In genomic region chr7:150801946-150802771, GRCh38 we compare ENCODE assay signal across 9 cellular contexts. TPM values are rescaled to one million over a fixed set of nuclear protein-coding genes. Genes with fewer than 3 reads are reported as not detected.
A peak's percentile ranks its signal among the peaks of the same experiment; 100 is the strongest.
DNase-seq lines count a peak whose midpoint lies in the region; ATAC-seq, FAIRE-seq and TF ChIP-seq lines count a peak whose summit lies in the region.
"Had no signal": no experiment of that assay in that cellular context is flagged by ENCODE, and none has a peak within 500 bp of the region (broad histone marks: within the 10 kb centered on the region; RNA-seq: fewer than 3 reads in every experiment).

No MANE protein-coding gene starts in this region.

- H3K27ac Mint-ChIP-seq in central memory CD8-positive, alpha-beta T cell (ENCODE audit: low read depth) = no peak overlapping the region
- peak overlapping the region in 3 of 9 donors; percentile 29 to 41 (median 36) for H3K27ac Mint-ChIP-seq in naive thymus-derived CD4-positive, alpha-beta T cell

- H3K4me2 ChIP-seq in HepG2 (ENCODE audit: low read depth, low read length) = no peak overlapping the region

- H3K4me1 ChIP-seq in liver (ENCODE audit: control insufficient read depth in 4 of 4, insufficient read depth in 4 of 4, low read length in 3 of 4) = peaks cover 2 to 31% (median 16%) of the 10 kb centered on the region in 4 donors
- no peaks in the 10 kb centered on the region for H3K4me1 ChIP-seq in HepG2 (ENCODE audit: insufficient read depth, low read length)
- H3K4me1 ChIP-seq in naive thymus-derived CD4-positive, alpha-beta T cell (ENCODE audit: control insufficient read depth in 2 of 2, insufficient read depth in 2 of 2, low read length in 2 of 2) = peaks cover 0 to 15% of the 10 kb centered on the region in 2 donors
- H3K4me1 ChIP-seq in vagina = peaks cover 15% of the 10 kb centered on the region

- peaks cover 0 to 3% (median 2%) of the 10 kb centered on the region in 4 donors for H3K9me3 ChIP-seq in liver (ENCODE audit: control insufficient read depth in 4 of 4, low read length in 3 of 4)
- peaks cover 15% of the 10 kb centered on the region; the same call in 1 of the 2 replicates for H3K9me3 ChIP-seq in HepG2 (ENCODE audit: low read length)
- peaks cover 0 to 11% (median 10%) of the 10 kb centered on the region in 3 experiments for H3K9me3 ChIP-seq in naive thymus-derived CD4-positive, alpha-beta T cell (ENCODE audit: control insufficient read depth in 2 of 3, low read length in 3 of 3)
- peaks cover 4% of the 10 kb centered on the region for H3K9me3 ChIP-seq in vagina

- peaks cover 3% of the 10 kb centered on the region for H3K36me3 Mint-ChIP-seq in central memory CD8-positive, alpha-beta T cell (ENCODE audit: insufficient read depth)
- peaks cover 0 to 5% (median 0%) of the 10 kb centered on the region in 5 donors for H3K36me3 Mint-ChIP-seq in naive thymus-derived CD4-positive, alpha-beta T cell

- FAIRE-seq in HepG2 (lab: Jason Lieb, UNC) = no peak

- TF ChIP-seq POLR2A in HepG2 (IDR thresholded peaks at IDR 0.05; ENCODE audit: insufficient read depth in 1 of 2, low read depth in 2 of 2, low read length in 2 of 2) (no peak), vagina (IDR thresholded peaks at IDR 0.05) (no peak)

- POLR2A ChIA-PET in HepG2 (lab: Yijun Ruan, JAX) = no interaction called here
- POLR2A ChIA-PET in naive thymus-derived CD4-positive, alpha-beta T cell (lab: Charles Lee) = no interaction called here

- TF ChIP-seq CTCF in liver (IDR thresholded peaks at IDR 0.05; ENCODE audit: low read depth, low read length, missing input control) (no peak), HepG2 (CRISPR knock-in tag; IDR thresholded peaks at IDR 0.05) (no peak), vagina (IDR thresholded peaks at IDR 0.05) (no peak)

- H2AFZ ChIP-seq in HepG2 (ENCODE audit: low read length) = no peak overlapping the region

- H3K9ac ChIP-seq in liver (ENCODE audit: low read depth in 1 of 2, low read length in 2 of 2) = peak overlapping the region; percentile 87 to 88
- no peak overlapping the region for H3K9ac ChIP-seq in HepG2 (ENCODE audit: insufficient read depth, low read depth, low read length)

- intact Hi-C loops in HepG2 (cut with micrococcal nuclease; ENCODE audit: unreplicated experiment) (no loop called here), vagina (cut with DNase I) (no loop called here)
- intact Hi-C loops in naive thymus-derived CD4-positive, alpha-beta T cell (cut with micrococcal nuclease) = no loop called here

- peak overlapping the region; percentile 95 to 97 for H3K27ac ChIP-seq in liver (ENCODE audit: low read depth in 1 of 2, low read length in 2 of 2)
- no peak overlapping the region for H3K27ac ChIP-seq in HepG2 (ENCODE audit: extremely low read length, insufficient read depth, low read length)
- H3K27ac ChIP-seq in naive thymus-derived CD4-positive, alpha-beta T cell (ENCODE audit: low read depth, low read length) = no peak overlapping the region
- H3K27ac ChIP-seq in vagina = peak overlapping the region; percentile 76

- BruUV-seq in HepG2 (replicated peaks; lab: Mats Ljungman, UMichigan) = no TSS peak

- CTCF ChIA-PET in HepG2 (lab: Yijun Ruan, JAX; ENCODE audit: low intra/inter-chr PET ratio, low total read pairs) = no interaction called here
- CTCF ChIA-PET in naive thymus-derived CD4-positive, alpha-beta T cell (lab: Charles Lee) = no interaction called here

- H3K4me3 Mint-ChIP-seq in central memory CD8-positive, alpha-beta T cell = peak overlapping the region; percentile 58
- H3K4me3 Mint-ChIP-seq in naive thymus-derived CD4-positive, alpha-beta T cell = peak overlapping the region; percentile 2 to 78 (median 61)

- TF ChIP-seq EP300 in HepG2 (IDR thresholded peaks at IDR 0.05; ENCODE audit: low read depth in 2 of 2, low read length in 2 of 2) (no peak), HepG2 (CRISPR knock-in tag; IDR thresholded peaks at IDR 0.05; ENCODE audit: borderline replicate concordance) (no peak)

- H3K4me3 ChIP-seq in liver (ENCODE audit: low read depth in 1 of 3, low read length in 3 of 3) (peak overlapping the region; percentile 86 to 94 (median 90)), HepG2 (replicated peaks in 1 of 3; ENCODE audit: insufficient read depth in 1 of 3, low read depth in 2 of 3, low read length in 3 of 3) (no peak overlapping the region), vagina (peak overlapping the region; percentile 55 to 58)
- H3K4me3 ChIP-seq in naive thymus-derived CD4-positive, alpha-beta T cell (ENCODE audit: low read length) = no peak overlapping the region

- ATAC-seq in HepG2 = no peak
- ATAC-seq in central memory CD8-positive, alpha-beta T cell (replicated peaks; ENCODE audit: extremely low read depth, poor library complexity, severe bottlenecking) = no peak
- no peak for ATAC-seq in naive thymus-derived CD4-positive, alpha-beta T cell

- H3K79me2 ChIP-seq in HepG2 (ENCODE audit: insufficient read depth, low read length) = no peaks in the 10 kb centered on the region

- peaks cover 6% of the 10 kb centered on the region for H3K4me1 Mint-ChIP-seq in central memory CD8-positive, alpha-beta T cell
- peaks cover 0 to 19% (median 11%) of the 10 kb centered on the region in 7 donors for H3K4me1 Mint-ChIP-seq in naive thymus-derived CD4-positive, alpha-beta T cell

- no peak for DNase-seq in HepG2 (ENCODE audit: low spot score)
- no peak for DNase-seq in central memory CD8-positive, alpha-beta T cell (ENCODE audit: low spot score in 2 of 2)
- no peak for DNase-seq in naive thymus-derived CD4-positive, alpha-beta T cell
- no peak for DNase-seq in vagina (ENCODE audit: extremely low spot score in 2 of 2)
- no peak for DNase-seq in HUDEP-2 (lab: John Stamatoyannopoulos, UW; ENCODE audit: unreplicated experiment in 76 of 76)
- DNase-seq in LoVo (ENCODE audit: low spot score) = no peak
- no peak for DNase-seq in NCI-H2171 treated with DMSO at 0.1 percent for 48 hours (lab: John Stamatoyannopoulos, UW)
- DNase-seq: activated CD8-positive, alpha-beta memory T cell treated with anti-CD3 and anti-CD28 coated beads, Interleukin-2, amount 50 U/mL, for 48 hours had no signal

- no peaks in the 10 kb centered on the region for H4K20me1 ChIP-seq in HepG2 (ENCODE audit: insufficient read depth, low read length)

- peaks cover 62% of the 10 kb centered on the region for H3K27me3 Mint-ChIP-seq in central memory CD8-positive, alpha-beta T cell
- H3K27me3 Mint-ChIP-seq in naive thymus-derived CD4-positive, alpha-beta T cell = peaks cover 34 to 82% (median 51%) of the 10 kb centered on the region in 5 donors

- 57% methylated on average over 12 of the region's 12 CpGs for WGBS in liver
- WGBS in HepG2 (ENCODE audit: low lambda C conversion rate) = 46% methylated on average over 10 of the region's 12 CpGs

- in situ Hi-C loops in HepG2 (cut with HindIII; ENCODE audit: extremely low pct_ligation_motif_present, low pct_unique_long_range_greater_than_20kb) = no loop called here

- H3K27me3 ChIP-seq in liver (ENCODE audit: control insufficient read depth in 4 of 4, insufficient read depth in 4 of 4, low read length in 3 of 4) = no peaks in the 10 kb centered on the region
- H3K27me3 ChIP-seq in HepG2 (ENCODE audit: control insufficient read depth in 1 of 2, insufficient read depth in 2 of 2, low read length in 2 of 2) = peaks cover 0 to 12% of the 10 kb centered on the region in 2 experiments; a peak in 3 of 5 replicates
- peaks cover 0 to 14% of the 10 kb centered on the region in 2 donors for H3K27me3 ChIP-seq in naive thymus-derived CD4-positive, alpha-beta T cell (ENCODE audit: control insufficient read depth in 2 of 2, insufficient read depth in 2 of 2, low read length in 2 of 2)
- H3K27me3 ChIP-seq in vagina = no peaks in the 10 kb centered on the region

- peak in 1 of 2 donors; percentile 7 for TF ChIP-seq RAD21 in liver (IDR thresholded peaks at IDR 0.05)
- no peak for TF ChIP-seq RAD21 in HepG2 (CRISPR knock-in tag; IDR thresholded peaks at IDR 0.05)

- H3K36me3 ChIP-seq in liver (ENCODE audit: control insufficient read depth in 4 of 4, insufficient read depth in 3 of 4, low read depth in 1 of 4, low read length in 3 of 4) = peaks cover 0 to 31% (median 28%) of the 10 kb centered on the region in 4 donors
- no peaks in the 10 kb centered on the region for H3K36me3 ChIP-seq in HepG2 (replicated peaks in 1 of 2; ENCODE audit: control insufficient read depth in 1 of 2, insufficient read depth in 2 of 2, low read length in 2 of 2)
- no peaks in the 10 kb centered on the region for H3K36me3 ChIP-seq in naive thymus-derived CD4-positive, alpha-beta T cell (ENCODE audit: control insufficient read depth in 2 of 3, insufficient read depth in 3 of 3, low read length in 3 of 3)
- H3K36me3 ChIP-seq in vagina = peaks cover 0 to 13% of the 10 kb centered on the region in 2 donors

- H3K9me3 Mint-ChIP-seq in central memory CD8-positive, alpha-beta T cell = no peaks in the 10 kb centered on the region
- peaks cover 0 to 29% (median 12%) of the 10 kb centered on the region in 11 donors for H3K9me3 Mint-ChIP-seq in naive thymus-derived CD4-positive, alpha-beta T cell

RNA-seq across cellular contexts. Expression of gene TMEM176A, which starts 1.6 kb away (rescaled TPM):
- total RNA-seq in liver = 100 to 1,000 TPM; 346 to 404 TPM
- polyA plus RNA-seq in liver = 100 to 1,000 TPM; 675 to 703 TPM
- not detected in 2 replicates for total RNA-seq in HepG2 (2016; rRNA removed; fragmentation: Illumina TruSeq; extraction: Trizol)
- total RNA-seq in HepG2 (2016; cell fraction: cytosol; rRNA removed; fragmentation: Illumina TruSeq; extraction: Trizol; ENCODE audit: low read depth) = not detected in 2 replicates
- not detected in 2 replicates for total RNA-seq in HepG2 (2016; cell fraction: insoluble cytoplasmic fraction; rRNA removed; fragmentation: Illumina TruSeq; extraction: Trizol)
- total RNA-seq in HepG2 (2016; cell fraction: membrane; rRNA removed; fragmentation: Illumina TruSeq; extraction: Trizol) = not detected in 2 replicates
- not detected in 2 replicates for total RNA-seq in HepG2 (2016; cell fraction: nucleus; rRNA removed; fragmentation: Illumina TruSeq; extraction: Trizol)
- polyA plus RNA-seq in HepG2 (2011; rRNA removed) = not detected in 2 replicates
- polyA plus RNA-seq in HepG2 (2011; cell fraction: cytosol; rRNA removed) = not detected in 2 replicates
- polyA plus RNA-seq in HepG2 (2011; cell fraction: nucleus; rRNA removed) = not detected in 2 replicates
- not detected in 2 replicates for polyA plus RNA-seq in HepG2 (2012)
- not detected in 2 replicates for polyA plus RNA-seq in HepG2 (2016; cell fraction: cytosol; fragmentation: Illumina TruSeq; extraction: Trizol; ENCODE audit: low read depth)
- polyA plus RNA-seq in HepG2 (2016; cell fraction: insoluble cytoplasmic fraction; fragmentation: Illumina TruSeq; extraction: Trizol; ENCODE audit: low read depth) = not detected in 2 replicates
- not detected in 2 replicates for polyA plus RNA-seq in HepG2 (2016; cell fraction: membrane; fragmentation: Illumina TruSeq; extraction: Trizol; ENCODE audit: low read depth)
- polyA plus RNA-seq in HepG2 (2016; cell fraction: nucleus; fragmentation: Illumina TruSeq; extraction: Trizol; ENCODE audit: insufficient read depth, low read depth) = not detected in 2 replicates
- polyA minus RNA-seq in HepG2 (2011; rRNA and poly(A)+ RNA removed; ENCODE audit: low replicate concordance) = not detected in 2 replicates
- polyA minus RNA-seq in HepG2 (2011; cell fraction: cytosol; rRNA and poly(A)+ RNA removed) = not detected in 2 replicates
- not detected in 2 replicates for polyA minus RNA-seq in HepG2 (2011; cell fraction: nucleus; rRNA and poly(A)+ RNA removed)
- total RNA-seq in naive thymus-derived CD4-positive, alpha-beta T cell = 1 to 10 TPM in 3 of 5 experiments, not detected in 2; 1.3 to 4.4 (median 1.8) TPM
- polyA plus RNA-seq in naive thymus-derived CD4-positive, alpha-beta T cell = under 1 TPM; 0.35 to 0.38 TPM
- 43.7 TPM for total RNA-seq in vagina

RNA-seq across cellular contexts. Expression of gene TMEM176B, which starts 2.0 kb away (rescaled TPM):
- total RNA-seq in liver (1,000 to 10,000 TPM in 1 of 2 donors, 100 to 1,000 TPM in 1; 382 to 1,041 TPM), HepG2 (2016; rRNA removed; fragmentation: Illumina TruSeq; extraction: Trizol) (not detected in 2 replicates), vagina (60.6 TPM)
- polyA plus RNA-seq in liver (1,000 to 10,000 TPM in 1 of 2 donors, 100 to 1,000 TPM in 1; 957 to 1,317 TPM), HepG2 (2011; rRNA removed) (not detected in 2 replicates)
- total RNA-seq in HepG2 (2016; cell fraction: cytosol; rRNA removed; fragmentation: Illumina TruSeq; extraction: Trizol; ENCODE audit: low read depth) = not detected in 2 replicates
- total RNA-seq in HepG2 (2016; cell fraction: insoluble cytoplasmic fraction; rRNA removed; fragmentation: Illumina TruSeq; extraction: Trizol) = not detected in 2 replicates
- not detected in 2 replicates for total RNA-seq in HepG2 (2016; cell fraction: membrane; rRNA removed; fragmentation: Illumina TruSeq; extraction: Trizol)
- total RNA-seq in HepG2 (2016; cell fraction: nucleus; rRNA removed; fragmentation: Illumina TruSeq; extraction: Trizol) = not detected in 2 replicates
- not detected in 2 replicates for polyA plus RNA-seq in HepG2 (2011; cell fraction: cytosol; rRNA removed)
- not detected in 2 replicates for polyA plus RNA-seq in HepG2 (2011; cell fraction: nucleus; rRNA removed)
- not detected in 2 replicates for polyA plus RNA-seq in HepG2 (2012)
- polyA plus RNA-seq in HepG2 (2016; cell fraction: cytosol; fragmentation: Illumina TruSeq; extraction: Trizol; ENCODE audit: low read depth) = not detected in 2 replicates
- not detected in 2 replicates for polyA plus RNA-seq in HepG2 (2016; cell fraction: insoluble cytoplasmic fraction; fragmentation: Illumina TruSeq; extraction: Trizol; ENCODE audit: low read depth)
- polyA plus RNA-seq in HepG2 (2016; cell fraction: membrane; fragmentation: Illumina TruSeq; extraction: Trizol; ENCODE audit: low read depth) = not detected in 2 replicates
- polyA plus RNA-seq in HepG2 (2016; cell fraction: nucleus; fragmentation: Illumina TruSeq; extraction: Trizol; ENCODE audit: insufficient read depth, low read depth) = not detected in 2 replicates
- not detected in 2 replicates for polyA minus RNA-seq in HepG2 (2011; rRNA and poly(A)+ RNA removed; ENCODE audit: low replicate concordance)
- not detected in 2 replicates for polyA minus RNA-seq in HepG2 (2011; cell fraction: cytosol; rRNA and poly(A)+ RNA removed)
- polyA minus RNA-seq in HepG2 (2011; cell fraction: nucleus; rRNA and poly(A)+ RNA removed) = not detected in 2 replicates
- 1 to 10 TPM in 3 of 5 experiments, not detected in 2; 2.0 to 7.1 (median 2.8) TPM for total RNA-seq in naive thymus-derived CD4-positive, alpha-beta T cell
- under 1 TPM in 1 of 2 donors, not detected in 1; 0.53 TPM for polyA plus RNA-seq in naive thymus-derived CD4-positive, alpha-beta T cell

RNA-seq across cellular contexts. Expression of gene AOC1, which starts 50.2 kb away (rescaled TPM):
- total RNA-seq in liver = under 1 TPM in 1 of 2 donors, not detected in 1; 0.08 TPM
- under 1 TPM in 1 of 2 donors, not detected in 1; 0.01 TPM for polyA plus RNA-seq in liver
- not detected in 2 replicates for total RNA-seq in HepG2 (2016; rRNA removed; fragmentation: Illumina TruSeq; extraction: Trizol)
- not detected in 2 replicates for total RNA-seq in HepG2 (2016; cell fraction: cytosol; rRNA removed; fragmentation: Illumina TruSeq; extraction: Trizol; ENCODE audit: low read depth)
- total RNA-seq in HepG2 (2016; cell fraction: insoluble cytoplasmic fraction; rRNA removed; fragmentation: Illumina TruSeq; extraction: Trizol) = not detected in 2 replicates
- not detected in 2 replicates for total RNA-seq in HepG2 (2016; cell fraction: membrane; rRNA removed; fragmentation: Illumina TruSeq; extraction: Trizol)
- not detected in 2 replicates for total RNA-seq in HepG2 (2016; cell fraction: nucleus; rRNA removed; fragmentation: Illumina TruSeq; extraction: Trizol)
- not detected in 2 replicates for polyA plus RNA-seq in HepG2 (2011; rRNA removed)
- polyA plus RNA-seq in HepG2 (2011; cell fraction: cytosol; rRNA removed) = not detected in 2 replicates
- not detected in 2 replicates for polyA plus RNA-seq in HepG2 (2011; cell fraction: nucleus; rRNA removed)
- not detected in 2 replicates for polyA plus RNA-seq in HepG2 (2012)
- polyA plus RNA-seq in HepG2 (2016; cell fraction: cytosol; fragmentation: Illumina TruSeq; extraction: Trizol; ENCODE audit: low read depth) = not detected in 2 replicates
- not detected in 2 replicates for polyA plus RNA-seq in HepG2 (2016; cell fraction: insoluble cytoplasmic fraction; fragmentation: Illumina TruSeq; extraction: Trizol; ENCODE audit: low read depth)
- not detected in 2 replicates for polyA plus RNA-seq in HepG2 (2016; cell fraction: membrane; fragmentation: Illumina TruSeq; extraction: Trizol; ENCODE audit: low read depth)
- not detected in 2 replicates for polyA plus RNA-seq in HepG2 (2016; cell fraction: nucleus; fragmentation: Illumina TruSeq; extraction: Trizol; ENCODE audit: insufficient read depth, low read depth)
- not detected in 2 replicates for polyA minus RNA-seq in HepG2 (2011; rRNA and poly(A)+ RNA removed; ENCODE audit: low replicate concordance)
- not detected in 2 replicates for polyA minus RNA-seq in HepG2 (2011; cell fraction: cytosol; rRNA and poly(A)+ RNA removed)
- not detected in 2 replicates for polyA minus RNA-seq in HepG2 (2011; cell fraction: nucleus; rRNA and poly(A)+ RNA removed)
- under 1 TPM in 1 of 5 experiments, not detected in 4; 0.56 TPM for total RNA-seq in naive thymus-derived CD4-positive, alpha-beta T cell
- not detected for polyA plus RNA-seq in naive thymus-derived CD4-positive, alpha-beta T cell
- total RNA-seq in vagina = not detected

Comparison
In these comparisons a context has a peak if more than half of its experiments do, and no peak if none do; other contexts are left out.
1. H3K27ac ChIP-seq: peak in liver (2 of 2) and vagina (single experiment); none in HepG2 (single experiment) and naive thymus-derived CD4-positive, alpha-beta T cell (single experiment).
2. H3K4me3 ChIP-seq: peak in liver (3 of 3) and vagina (2 of 2); none in HepG2 (0 of 3) and naive thymus-derived CD4-positive, alpha-beta T cell (single experiment).